9 cellular contexts compared by ENCODE assay signal in genomic region chr11:12090061-12090572, GRCh38. TPM values are rescaled to one million over a fixed set of nuclear protein-coding genes. Genes with fewer than 3 reads are reported as not detected.
DNase-seq lines count a peak whose midpoint lies in the region; ATAC-seq and TF ChIP-seq lines count a peak whose summit lies in the region.
"Had no signal": no experiment of that assay in that cellular context is flagged by ENCODE, and none has a peak within 500 bp of the region (broad histone marks: within the 10 kb centered on the region; RNA-seq: fewer than 3 reads in every experiment).

No MANE protein-coding gene starts in this region.

- no peak overlapping the region for H3K4me3 ChIP-seq in fibroblast of the aortic adventitia (ENCODE audit: low read depth, low read length)
- H3K4me3 ChIP-seq: SJCRH30 had no signal

- H3K36me3 Mint-ChIP-seq in activated naive CD4-positive, alpha-beta T cell treated with anti-CD3 and anti-CD28 coated beads for 36 hours (ENCODE audit: low read depth) = no peaks in the 10 kb centered on the region
- no peaks in the 10 kb centered on the region for H3K36me3 Mint-ChIP-seq in type B pancreatic cell

- no peak overlapping the region for H3K27ac Mint-ChIP-seq in activated naive CD4-positive, alpha-beta T cell treated with anti-CD3 and anti-CD28 coated beads for 36 hours
- H3K27ac Mint-ChIP-seq in type B pancreatic cell = peak overlapping the region; percentile 88

- no peaks in the 10 kb centered on the region for H3K9me3 Mint-ChIP-seq in activated naive CD4-positive, alpha-beta T cell treated with anti-CD3 and anti-CD28 coated beads for 36 hours
- no peaks in the 10 kb centered on the region for H3K9me3 Mint-ChIP-seq in type B pancreatic cell

- no peak for TF ChIP-seq CTCF in fibroblast of the aortic adventitia (IDR thresholded peaks at IDR 0.05; ENCODE audit: insufficient read depth, low read length)
- TF ChIP-seq CTCF in type B pancreatic cell (conservative IDR thresholded peaks at IDR 0.05) = no peak

- H3K4me1 Mint-ChIP-seq in activated naive CD4-positive, alpha-beta T cell treated with anti-CD3 and anti-CD28 coated beads for 36 hours (ENCODE audit: low read depth) = peaks cover 41% of the 10 kb centered on the region
- peaks cover 49% of the 10 kb centered on the region for H3K4me1 Mint-ChIP-seq in type B pancreatic cell (ENCODE audit: unreplicated experiment)

- no peak overlapping the region for H3K4me3 Mint-ChIP-seq in activated naive CD4-positive, alpha-beta T cell treated with anti-CD3 and anti-CD28 coated beads for 36 hours
- H3K4me3 Mint-ChIP-seq in type B pancreatic cell = no peak overlapping the region

- no peaks in the 10 kb centered on the region for H3K27me3 Mint-ChIP-seq in activated naive CD4-positive, alpha-beta T cell treated with anti-CD3 and anti-CD28 coated beads for 36 hours (ENCODE audit: low read depth)
- peaks cover 3% of the 10 kb centered on the region for H3K27me3 Mint-ChIP-seq in type B pancreatic cell

- intact Hi-C loops in activated naive CD4-positive, alpha-beta T cell treated with anti-CD3 and anti-CD28 coated beads for 36 hours (cut with micrococcal nuclease) = loop anchor here (2.0 kb wide), 1 partner anchor 19 kb away; no protein-coding TSS in a partner anchor
- intact Hi-C loops in posterior vena cava (cut with DNase I) = loop anchor here in 1 of 2 donors (10.0 kb wide), 1 partner anchor 185 kb away; no protein-coding TSS in a partner anchor

- peak; percentile 22 for DNase-seq in activated naive CD4-positive, alpha-beta T cell treated with anti-CD3 and anti-CD28 coated beads for 36 hours
- DNase-seq in activated naive CD4-positive, alpha-beta T cell (lab: John Stamatoyannopoulos, UW) = no peak
- DNase-seq in fibroblast of the aortic adventitia (ENCODE audit: low read depth) = peak; percentile 69
- no peak for DNase-seq in type B pancreatic cell (ENCODE audit: extremely low spot score, unreplicated experiment)
- DNase-seq in stimulated activated CD4-positive, alpha-beta T cell treated with anti-CD3 and anti-CD28 coated beads, Interleukin-2, amount 100 ng/mL, for 24 hours = no peak
- no peak for DNase-seq in posterior vena cava (ENCODE audit: low spot score)

- CTCF ChIA-PET in activated naive CD4-positive, alpha-beta T cell treated with anti-CD3 and anti-CD28 coated beads for 36 hours (lab: Charles Lee) = interaction anchor here (1.6 to 4.9 kb wide), 2 partner anchors 147 to 191 kb away, joined by 5 to 26 read pairs; no protein-coding TSS in a partner anchor

- ATAC-seq in SK-N-SH treated with all-trans-retinoic acid at 6 μM for 48 hours (peak; percentile 7; the same call in 2 of the 3 replicates), GM18870 (IDR thresholded peaks at IDR 0.05; ENCODE audit: unreplicated experiment) (no peak)

TF ChIP-seq in SK-N-SH treated with all-trans-retinoic acid at 6 μM for 48 hours, 23 proteins besides CTCF, POLR2A, EP300 and RAD21:
- TF ChIP-seq ZNF565 (CRISPR knock-in tag; conservative IDR thresholded peaks at IDR 0.05; ENCODE audit: low read depth) (no peak), OSR1 (CRISPR knock-in tag; IDR thresholded peaks at IDR 0.05) (no peak), PATZ1 (CRISPR knock-in tag; IDR thresholded peaks at IDR 0.05; ENCODE audit: borderline replicate concordance) (no peak)

RNA-seq across cellular contexts. Expression of gene MICAL2, which starts 20.3 kb away (rescaled TPM):
- 10 to 100 TPM; 48.7 to 54.6 TPM for total RNA-seq in activated naive CD4-positive, alpha-beta T cell treated with anti-CD3 and anti-CD28 coated beads for 36 hours
- total RNA-seq in fibroblast of the aortic adventitia (ENCODE audit: low replicate concordance) (31.9 and 146 TPM in 2 replicates), type B pancreatic cell (ENCODE audit: low replicate concordance) (35.7 and 38.0 TPM in 2 replicates), posterior vena cava (100 to 1,000 TPM; 151 to 231 TPM)

Comparison
In these comparisons a context has a peak if more than half of its experiments do, and no peak if none do; other contexts are left out.
1. DNase-seq: peak in activated naive CD4-positive, alpha-beta T cell treated with anti-CD3 and anti-CD28 coated beads for 36 hours (single experiment) and fibroblast of the aortic adventitia (single experiment); none in activated naive CD4-positive, alpha-beta T cell (0 of 4), type B pancreatic cell (single experiment), stimulated activated CD4-positive, alpha-beta T cell treated with anti-CD3 and anti-CD28 coated beads, Interleukin-2, amount 100 ng/mL, for 24 hours (0 of 2) and posterior vena cava (single experiment).